ENCODE assay signal across 1 cellular context in the genomic region with DNA sequence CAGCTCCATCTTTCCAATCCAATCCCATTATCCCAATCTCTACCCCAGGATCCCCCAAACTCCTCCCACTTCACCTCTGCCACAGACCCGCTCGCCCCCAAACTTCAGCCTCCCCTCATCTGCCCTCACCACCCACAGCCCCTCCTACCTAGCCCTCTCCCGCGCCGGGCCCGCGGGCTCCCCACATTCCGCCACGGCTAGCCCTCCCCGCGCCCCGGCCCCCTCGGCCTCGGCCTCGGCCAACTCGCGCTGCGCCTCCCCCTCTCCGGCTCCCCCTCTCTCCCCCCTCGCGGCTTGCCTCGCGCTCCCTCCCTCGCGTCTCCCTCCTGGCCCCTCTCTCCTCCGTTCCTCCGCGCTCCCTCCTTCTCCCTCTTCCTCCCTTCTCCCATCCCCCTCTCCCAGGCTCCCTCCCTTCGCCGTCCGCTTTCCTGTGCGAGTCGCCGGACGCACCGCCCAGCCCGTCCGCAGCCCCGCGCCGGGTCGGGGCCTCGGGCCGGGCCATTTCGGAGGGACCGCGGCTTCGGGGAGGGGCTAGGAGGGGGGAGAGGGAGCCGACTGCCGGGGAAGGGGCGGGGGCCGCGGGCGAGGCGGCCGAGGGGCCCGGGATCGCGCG.
A peak's percentile ranks its signal among the peaks of the same experiment; 100 is the strongest.
TF ChIP-seq lines count a peak whose summit lies in the region.

A gene with protein sequence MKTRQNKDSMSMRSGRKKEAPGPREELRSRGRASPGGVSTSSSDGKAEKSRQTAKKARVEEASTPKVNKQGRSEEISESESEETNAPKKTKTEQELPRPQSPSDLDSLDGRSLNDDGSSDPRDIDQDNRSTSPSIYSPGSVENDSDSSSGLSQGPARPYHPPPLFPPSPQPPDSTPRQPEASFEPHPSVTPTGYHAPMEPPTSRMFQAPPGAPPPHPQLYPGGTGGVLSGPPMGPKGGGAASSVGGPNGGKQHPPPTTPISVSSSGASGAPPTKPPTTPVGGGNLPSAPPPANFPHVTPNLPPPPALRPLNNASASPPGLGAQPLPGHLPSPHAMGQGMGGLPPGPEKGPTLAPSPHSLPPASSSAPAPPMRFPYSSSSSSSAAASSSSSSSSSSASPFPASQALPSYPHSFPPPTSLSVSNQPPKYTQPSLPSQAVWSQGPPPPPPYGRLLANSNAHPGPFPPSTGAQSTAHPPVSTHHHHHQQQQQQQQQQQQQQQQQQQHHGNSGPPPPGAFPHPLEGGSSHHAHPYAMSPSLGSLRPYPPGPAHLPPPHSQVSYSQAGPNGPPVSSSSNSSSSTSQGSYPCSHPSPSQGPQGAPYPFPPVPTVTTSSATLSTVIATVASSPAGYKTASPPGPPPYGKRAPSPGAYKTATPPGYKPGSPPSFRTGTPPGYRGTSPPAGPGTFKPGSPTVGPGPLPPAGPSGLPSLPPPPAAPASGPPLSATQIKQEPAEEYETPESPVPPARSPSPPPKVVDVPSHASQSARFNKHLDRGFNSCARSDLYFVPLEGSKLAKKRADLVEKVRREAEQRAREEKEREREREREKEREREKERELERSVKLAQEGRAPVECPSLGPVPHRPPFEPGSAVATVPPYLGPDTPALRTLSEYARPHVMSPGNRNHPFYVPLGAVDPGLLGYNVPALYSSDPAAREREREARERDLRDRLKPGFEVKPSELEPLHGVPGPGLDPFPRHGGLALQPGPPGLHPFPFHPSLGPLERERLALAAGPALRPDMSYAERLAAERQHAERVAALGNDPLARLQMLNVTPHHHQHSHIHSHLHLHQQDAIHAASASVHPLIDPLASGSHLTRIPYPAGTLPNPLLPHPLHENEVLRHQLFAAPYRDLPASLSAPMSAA (N-terminal part only) (plus strand): TSS at position 581 of the 613 bp plus-strand sequence. CDS start 6,043 bp downstream, outside the sequence.

TF ChIP-seq in H1, 55 proteins besides CTCF, POLR2A, EP300 and RAD21 (continues in another document):
- TF ChIP-seq CBX8 (IDR thresholded peaks at IDR 0.05; ENCODE audit: borderline replicate concordance, low read depth, low read length) (no peak), TAF7 (optimal IDR thresholded peaks at IDR 0.05; ENCODE audit: borderline replicate concordance, low read depth, low read length) (peak; percentile 62), PHF8 (conservative IDR thresholded peaks at IDR 0.05; ENCODE audit: low read depth, low read length) (peak; percentile 22; the same call in 1 of the 2 replicates), RBBP5 (IDR thresholded peaks at IDR 0.05; ENCODE audit: borderline replicate concordance, low read depth, low read length) (peak; percentile 90), FOSL1 (IDR thresholded peaks at IDR 0.05; ENCODE audit: insufficient read depth, low read depth, low read length) (no peak), TBP (IDR thresholded peaks at IDR 0.05; ENCODE audit: low read depth, low read length) (no peak), CBX5 (IDR thresholded peaks at IDR 0.05; ENCODE audit: low read depth, low read length) (no peak), JUND (IDR thresholded peaks at IDR 0.05; ENCODE audit: low read length) (no peak), GTF2F1 (IDR thresholded peaks at IDR 0.05; ENCODE audit: borderline replicate concordance, low read depth, low read length) (no peak), SIN3A (conservative IDR thresholded peaks at IDR 0.05 in 1 of 2, IDR thresholded peaks at IDR 0.05 in 1 of 2; ENCODE audit: low read depth in 1 of 2, low read length in 2 of 2) (peak; percentile 81 to 91; a peak in 2 of 4 replicates), CHD1 (IDR thresholded peaks at IDR 0.05; ENCODE audit: low read depth, low read length) (no peak), BRCA1 (IDR thresholded peaks at IDR 0.05; ENCODE audit: low read depth, low read length) (no peak; the same call in 1 of the 2 replicates), TEAD4 (IDR thresholded peaks at IDR 0.05; ENCODE audit: low read depth, low read length) (0 out of 2 replicates have a peak, but pooled peaks have one; percentile 3), BACH1 (IDR thresholded peaks at IDR 0.05; ENCODE audit: low read length) (no peak), HDAC6 (IDR thresholded peaks at IDR 0.05; ENCODE audit: low read depth, low read length) (no peak), CHD2 (IDR thresholded peaks at IDR 0.05; ENCODE audit: low read length) (peak; percentile 70), JUN (IDR thresholded peaks at IDR 0.05; ENCODE audit: low read depth, low read length) (no peak), CTBP2 (IDR thresholded peaks at IDR 0.05; ENCODE audit: borderline replicate concordance, insufficient read depth, insufficient read length, low read length) (peak; percentile 98), CREB1 (IDR thresholded peaks at IDR 0.05) (0 out of 2 replicates have a peak, but pooled peaks have one; percentile 31), SAP30 (IDR thresholded peaks at IDR 0.05; ENCODE audit: insufficient read depth, insufficient replicate concordance, low read length) (no peak), TAF1 (IDR thresholded peaks at IDR 0.05; ENCODE audit: low read depth, low read length) (peak; percentile 64; the same call in 1 of the 2 replicates), POLR2AphosphoS5 (IDR thresholded peaks at IDR 0.05; ENCODE audit: low read depth, low read length) (peak; percentile 62), POU5F1 (IDR thresholded peaks at IDR 0.05; ENCODE audit: low read depth, low read length) (no peak), EZH2 (IDR thresholded peaks at IDR 0.05; ENCODE audit: low read depth, low read length, severe bottlenecking) (no peak), RNF2 (IDR thresholded peaks at IDR 0.05; ENCODE audit: borderline replicate concordance, low read depth, low read length, missing control alignments, poor library complexity, severe bottlenecking) (no peak), ASH2L (IDR thresholded peaks at IDR 0.05; ENCODE audit: low read length) (peak; percentile 96), SP1 (IDR thresholded peaks at IDR 0.05; ENCODE audit: low read depth, low read length) (0 out of 2 replicates have a peak, but pooled peaks have one; percentile 39), KDM4A (IDR thresholded peaks at IDR 0.05; ENCODE audit: low read depth, low read length, severe bottlenecking) (peak; percentile 33), RFX5 (IDR thresholded peaks at IDR 0.05; ENCODE audit: borderline replicate concordance, low read depth, low read length) (no peak), CEBPB (IDR thresholded peaks at IDR 0.05; ENCODE audit: low read depth, low read length) (no peak), NANOG (IDR thresholded peaks at IDR 0.05; ENCODE audit: insufficient read depth, low read depth, low read length, poor library complexity, severe bottlenecking) (peak; percentile 26), NRF1 (IDR thresholded peaks at IDR 0.05; ENCODE audit: low read depth, low read length) (no peak), RXRA (IDR thresholded peaks at IDR 0.05; ENCODE audit: insufficient read depth, low read depth, low read length) (no peak), TCF12 (IDR thresholded peaks at IDR 0.05; ENCODE audit: low read depth, low read length) (no peak), BCL11A (IDR thresholded peaks at IDR 0.05; ENCODE audit: low read depth in 2 of 2, low read length in 2 of 2) (no peak), HDAC2 (IDR thresholded peaks at IDR 0.05; ENCODE audit: borderline replicate concordance in 1 of 2, low read depth in 2 of 2, low read length in 2 of 2) (peak; percentile 57 to 72; a peak in 2 of 4 replicates), SUZ12 (IDR thresholded peaks at IDR 0.05; ENCODE audit: low read length) (peak; percentile 58; the same call in 1 of the 2 replicates), GABPA (IDR thresholded peaks at IDR 0.05; ENCODE audit: borderline replicate concordance, insufficient read depth, low read length) (no peak), MAFK (IDR thresholded peaks at IDR 0.05; ENCODE audit: low read depth, low read length) (no peak), YY1 (IDR thresholded peaks at IDR 0.05; ENCODE audit: low read depth, low read length) (peak; percentile 65; the same call in 1 of the 2 replicates), SIRT6 (IDR thresholded peaks at IDR 0.05; ENCODE audit: low read length) (no peak)
- TF ChIP-seq, protein P1, sequence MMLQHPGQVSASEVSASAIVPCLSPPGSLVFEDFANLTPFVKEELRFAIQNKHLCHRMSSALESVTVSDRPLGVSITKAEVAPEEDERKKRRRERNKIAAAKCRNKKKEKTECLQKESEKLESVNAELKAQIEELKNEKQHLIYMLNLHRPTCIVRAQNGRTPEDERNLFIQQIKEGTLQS (IDR thresholded peaks at IDR 0.05; ENCODE audit: insufficient read depth, low read depth, low read length), result no peak
- TF ChIP-seq, protein P2, sequence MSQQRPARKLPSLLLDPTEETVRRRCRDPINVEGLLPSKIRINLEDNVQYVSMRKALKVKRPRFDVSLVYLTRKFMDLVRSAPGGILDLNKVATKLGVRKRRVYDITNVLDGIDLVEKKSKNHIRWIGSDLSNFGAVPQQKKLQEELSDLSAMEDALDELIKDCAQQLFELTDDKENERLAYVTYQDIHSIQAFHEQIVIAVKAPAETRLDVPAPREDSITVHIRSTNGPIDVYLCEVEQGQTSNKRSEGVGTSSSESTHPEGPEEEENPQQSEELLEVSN (IDR thresholded peaks at IDR 0.05), result no peak
- TF ChIP-seq, protein P3, sequence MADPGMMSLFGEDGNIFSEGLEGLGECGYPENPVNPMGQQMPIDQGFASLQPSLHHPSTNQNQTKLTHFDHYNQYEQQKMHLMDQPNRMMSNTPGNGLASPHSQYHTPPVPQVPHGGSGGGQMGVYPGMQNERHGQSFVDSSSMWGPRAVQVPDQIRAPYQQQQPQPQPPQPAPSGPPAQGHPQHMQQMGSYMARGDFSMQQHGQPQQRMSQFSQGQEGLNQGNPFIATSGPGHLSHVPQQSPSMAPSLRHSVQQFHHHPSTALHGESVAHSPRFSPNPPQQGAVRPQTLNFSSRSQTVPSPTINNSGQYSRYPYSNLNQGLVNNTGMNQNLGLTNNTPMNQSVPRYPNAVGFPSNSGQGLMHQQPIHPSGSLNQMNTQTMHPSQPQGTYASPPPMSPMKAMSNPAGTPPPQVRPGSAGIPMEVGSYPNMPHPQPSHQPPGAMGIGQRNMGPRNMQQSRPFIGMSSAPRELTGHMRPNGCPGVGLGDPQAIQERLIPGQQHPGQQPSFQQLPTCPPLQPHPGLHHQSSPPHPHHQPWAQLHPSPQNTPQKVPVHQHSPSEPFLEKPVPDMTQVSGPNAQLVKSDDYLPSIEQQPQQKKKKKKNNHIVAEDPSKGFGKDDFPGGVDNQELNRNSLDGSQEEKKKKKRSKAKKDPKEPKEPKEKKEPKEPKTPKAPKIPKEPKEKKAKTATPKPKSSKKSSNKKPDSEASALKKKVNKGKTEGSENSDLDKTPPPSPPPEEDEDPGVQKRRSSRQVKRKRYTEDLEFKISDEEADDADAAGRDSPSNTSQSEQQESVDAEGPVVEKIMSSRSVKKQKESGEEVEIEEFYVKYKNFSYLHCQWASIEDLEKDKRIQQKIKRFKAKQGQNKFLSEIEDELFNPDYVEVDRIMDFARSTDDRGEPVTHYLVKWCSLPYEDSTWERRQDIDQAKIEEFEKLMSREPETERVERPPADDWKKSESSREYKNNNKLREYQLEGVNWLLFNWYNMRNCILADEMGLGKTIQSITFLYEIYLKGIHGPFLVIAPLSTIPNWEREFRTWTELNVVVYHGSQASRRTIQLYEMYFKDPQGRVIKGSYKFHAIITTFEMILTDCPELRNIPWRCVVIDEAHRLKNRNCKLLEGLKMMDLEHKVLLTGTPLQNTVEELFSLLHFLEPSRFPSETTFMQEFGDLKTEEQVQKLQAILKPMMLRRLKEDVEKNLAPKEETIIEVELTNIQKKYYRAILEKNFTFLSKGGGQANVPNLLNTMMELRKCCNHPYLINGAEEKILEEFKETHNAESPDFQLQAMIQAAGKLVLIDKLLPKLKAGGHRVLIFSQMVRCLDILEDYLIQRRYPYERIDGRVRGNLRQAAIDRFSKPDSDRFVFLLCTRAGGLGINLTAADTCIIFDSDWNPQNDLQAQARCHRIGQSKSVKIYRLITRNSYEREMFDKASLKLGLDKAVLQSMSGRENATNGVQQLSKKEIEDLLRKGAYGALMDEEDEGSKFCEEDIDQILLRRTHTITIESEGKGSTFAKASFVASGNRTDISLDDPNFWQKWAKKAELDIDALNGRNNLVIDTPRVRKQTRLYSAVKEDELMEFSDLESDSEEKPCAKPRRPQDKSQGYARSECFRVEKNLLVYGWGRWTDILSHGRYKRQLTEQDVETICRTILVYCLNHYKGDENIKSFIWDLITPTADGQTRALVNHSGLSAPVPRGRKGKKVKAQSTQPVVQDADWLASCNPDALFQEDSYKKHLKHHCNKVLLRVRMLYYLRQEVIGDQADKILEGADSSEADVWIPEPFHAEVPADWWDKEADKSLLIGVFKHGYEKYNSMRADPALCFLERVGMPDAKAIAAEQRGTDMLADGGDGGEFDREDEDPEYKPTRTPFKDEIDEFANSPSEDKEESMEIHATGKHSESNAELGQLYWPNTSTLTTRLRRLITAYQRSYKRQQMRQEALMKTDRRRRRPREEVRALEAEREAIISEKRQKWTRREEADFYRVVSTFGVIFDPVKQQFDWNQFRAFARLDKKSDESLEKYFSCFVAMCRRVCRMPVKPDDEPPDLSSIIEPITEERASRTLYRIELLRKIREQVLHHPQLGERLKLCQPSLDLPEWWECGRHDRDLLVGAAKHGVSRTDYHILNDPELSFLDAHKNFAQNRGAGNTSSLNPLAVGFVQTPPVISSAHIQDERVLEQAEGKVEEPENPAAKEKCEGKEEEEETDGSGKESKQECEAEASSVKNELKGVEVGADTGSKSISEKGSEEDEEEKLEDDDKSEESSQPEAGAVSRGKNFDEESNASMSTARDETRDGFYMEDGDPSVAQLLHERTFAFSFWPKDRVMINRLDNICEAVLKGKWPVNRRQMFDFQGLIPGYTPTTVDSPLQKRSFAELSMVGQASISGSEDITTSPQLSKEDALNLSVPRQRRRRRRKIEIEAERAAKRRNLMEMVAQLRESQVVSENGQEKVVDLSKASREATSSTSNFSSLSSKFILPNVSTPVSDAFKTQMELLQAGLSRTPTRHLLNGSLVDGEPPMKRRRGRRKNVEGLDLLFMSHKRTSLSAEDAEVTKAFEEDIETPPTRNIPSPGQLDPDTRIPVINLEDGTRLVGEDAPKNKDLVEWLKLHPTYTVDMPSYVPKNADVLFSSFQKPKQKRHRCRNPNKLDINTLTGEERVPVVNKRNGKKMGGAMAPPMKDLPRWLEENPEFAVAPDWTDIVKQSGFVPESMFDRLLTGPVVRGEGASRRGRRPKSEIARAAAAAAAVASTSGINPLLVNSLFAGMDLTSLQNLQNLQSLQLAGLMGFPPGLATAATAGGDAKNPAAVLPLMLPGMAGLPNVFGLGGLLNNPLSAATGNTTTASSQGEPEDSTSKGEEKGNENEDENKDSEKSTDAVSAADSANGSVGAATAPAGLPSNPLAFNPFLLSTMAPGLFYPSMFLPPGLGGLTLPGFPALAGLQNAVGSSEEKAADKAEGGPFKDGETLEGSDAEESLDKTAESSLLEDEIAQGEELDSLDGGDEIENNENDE (IDR thresholded peaks at IDR 0.05; ENCODE audit: insufficient replicate concordance, low read length), result no peak
- TF ChIP-seq, protein P4, sequence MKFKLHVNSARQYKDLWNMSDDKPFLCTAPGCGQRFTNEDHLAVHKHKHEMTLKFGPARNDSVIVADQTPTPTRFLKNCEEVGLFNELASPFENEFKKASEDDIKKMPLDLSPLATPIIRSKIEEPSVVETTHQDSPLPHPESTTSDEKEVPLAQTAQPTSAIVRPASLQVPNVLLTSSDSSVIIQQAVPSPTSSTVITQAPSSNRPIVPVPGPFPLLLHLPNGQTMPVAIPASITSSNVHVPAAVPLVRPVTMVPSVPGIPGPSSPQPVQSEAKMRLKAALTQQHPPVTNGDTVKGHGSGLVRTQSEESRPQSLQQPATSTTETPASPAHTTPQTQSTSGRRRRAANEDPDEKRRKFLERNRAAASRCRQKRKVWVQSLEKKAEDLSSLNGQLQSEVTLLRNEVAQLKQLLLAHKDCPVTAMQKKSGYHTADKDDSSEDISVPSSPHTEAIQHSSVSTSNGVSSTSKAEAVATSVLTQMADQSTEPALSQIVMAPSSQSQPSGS (IDR thresholded peaks at IDR 0.05; ENCODE audit: low read length), result no peak
- TF ChIP-seq, protein P5, sequence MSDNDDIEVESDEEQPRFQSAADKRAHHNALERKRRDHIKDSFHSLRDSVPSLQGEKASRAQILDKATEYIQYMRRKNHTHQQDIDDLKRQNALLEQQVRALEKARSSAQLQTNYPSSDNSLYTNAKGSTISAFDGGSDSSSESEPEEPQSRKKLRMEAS (IDR thresholded peaks at IDR 0.05), result peak; percentile 75
